Comparison of ENCODE assay signal across 8 cellular contexts in the genomic region with DNA sequence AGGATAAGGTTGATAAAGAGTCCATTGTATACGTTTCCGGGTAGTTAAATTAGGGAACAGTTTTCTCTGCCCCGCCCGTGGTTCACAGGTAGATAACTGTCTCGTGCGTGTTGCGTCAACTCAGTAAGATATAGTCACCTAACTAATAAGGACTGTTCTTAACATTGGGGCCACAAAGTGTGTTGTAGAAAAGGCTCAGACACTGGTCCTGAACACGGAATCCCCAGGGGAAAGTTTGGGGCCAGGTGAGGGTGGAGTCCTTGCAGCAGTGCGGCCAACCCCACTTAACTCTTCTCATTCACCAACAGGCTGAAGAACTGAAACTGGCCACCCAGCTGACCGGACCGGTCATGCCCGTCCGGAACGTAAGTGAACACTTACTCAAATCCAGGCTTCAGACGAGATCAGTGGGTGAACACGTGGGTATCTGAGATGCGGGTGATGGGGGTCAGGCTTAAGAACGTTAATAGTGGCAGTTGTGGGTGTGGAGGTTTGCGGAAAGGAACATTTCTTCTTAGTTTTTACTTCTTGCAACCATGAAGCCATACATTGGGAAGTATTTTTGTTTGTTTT. TPM values are rescaled to one million over a fixed set of nuclear protein-coding genes. Genes with fewer than 3 reads are reported as not detected.
DNase-seq lines count a peak whose midpoint lies in the region; ATAC-seq and TF ChIP-seq lines count a peak whose summit lies in the region.

No MANE protein-coding gene starts in this region.

- peak overlapping the region; percentile 91 for H3K4me3 Mint-ChIP-seq in activated CD8-positive, alpha-beta T cell treated with anti-CD3 and anti-CD28 coated beads for 36 hours

- peak overlapping the region; percentile 60 for H3K4me3 ChIP-seq in iPS-15b (ENCODE audit: low read depth, low read length)
- peak overlapping the region; percentile 70 to 91 (median 81) for H3K4me3 ChIP-seq in subcutaneous abdominal adipose tissue (ENCODE audit: low read depth in 1 of 5, low read length in 5 of 5)
- peak overlapping the region in 1 of 2 donors; percentile 76 for H3K4me3 ChIP-seq in tibial artery

- H3K9me3 Mint-ChIP-seq in activated CD8-positive, alpha-beta T cell treated with anti-CD3 and anti-CD28 coated beads for 36 hours: no peaks in the 10 kb centered on the region

- peak; percentile 10 for DNase-seq in activated naive CD4-positive, alpha-beta T cell treated with Interleukin-2 at 50 U/mL for 16 hours
- no peak for DNase-seq in activated naive CD4-positive, alpha-beta T cell treated with anti-CD3 and anti-CD28 coated beads, Interleukin-2, amount 50 U/mL, for 16 hours
- DNase-seq in activated CD8-positive, alpha-beta T cell treated with anti-CD3 and anti-CD28 coated beads for 36 hours: no peak
- DNase-seq in tibial artery: no peak

- H3K27me3 Mint-ChIP-seq in activated CD8-positive, alpha-beta T cell treated with anti-CD3 and anti-CD28 coated beads for 36 hours: no peaks in the 10 kb centered on the region

- no peaks in the 10 kb centered on the region for H3K27me3 ChIP-seq in iPS-15b (ENCODE audit: control insufficient read depth, insufficient read depth, low read length)
- no peaks in the 10 kb centered on the region for H3K27me3 ChIP-seq in subcutaneous abdominal adipose tissue (ENCODE audit: control insufficient read depth in 5 of 5, insufficient read depth in 4 of 5, low read length in 5 of 5)
- H3K27me3 ChIP-seq in tibial artery: no peaks in the 10 kb centered on the region

- H3K36me3 ChIP-seq in iPS-15b (ENCODE audit: control insufficient read depth, insufficient read depth, low read length) (peaks cover 41% of the 10 kb centered on the region), subcutaneous abdominal adipose tissue (ENCODE audit: control insufficient read depth in 5 of 5, insufficient read depth in 5 of 5, low read length in 5 of 5) (peaks cover 0 to 42% (median 36%) of the 10 kb centered on the region in 5 donors), tibial artery (peaks cover 33 to 48% (median 39%) of the 10 kb centered on the region in 3 donors)

- peak overlapping the region; percentile 90 for H3K27ac Mint-ChIP-seq in activated CD8-positive, alpha-beta T cell treated with anti-CD3 and anti-CD28 coated beads for 36 hours

- peaks cover 50% of the 10 kb centered on the region for H3K4me1 Mint-ChIP-seq in activated CD8-positive, alpha-beta T cell treated with anti-CD3 and anti-CD28 coated beads for 36 hours (ENCODE audit: low read depth)

- peaks cover 8% of the 10 kb centered on the region for H3K4me1 ChIP-seq in iPS-15b (ENCODE audit: control insufficient read depth, insufficient read depth, low read length)
- peaks cover 10 to 60% (median 45%) of the 10 kb centered on the region in 5 donors for H3K4me1 ChIP-seq in subcutaneous abdominal adipose tissue (ENCODE audit: control insufficient read depth in 5 of 5, insufficient read depth in 5 of 5, low read length in 5 of 5)
- H3K4me1 ChIP-seq in tibial artery: peaks cover 0 to 53% (median 33%) of the 10 kb centered on the region in 4 donors

- intact Hi-C loops in activated CD8-positive, alpha-beta T cell treated with anti-CD3 and anti-CD28 coated beads for 36 hours (cut with micrococcal nuclease): no loop called here
- intact Hi-C loops in tibial artery (cut with DNase I; ENCODE audit: low total_unique reads): no loop called here

- POLR2A ChIA-PET in activated CD8-positive, alpha-beta T cell treated with anti-CD3 and anti-CD28 coated beads for 36 hours (lab: Charles Lee): interaction anchor here (0.6 to 1.7 kb wide), 10 partner anchors 8 to 358 kb away, joined by 3 to 11 read pairs (median 4); a partner anchor contains a TSS

- no peak overlapping the region for H3K27ac ChIP-seq in subcutaneous abdominal adipose tissue (ENCODE audit: low read depth, low read length)
- H3K27ac ChIP-seq in tibial artery: peak overlapping the region in 1 of 2 donors; percentile 97

- H3K9me3 ChIP-seq in iPS-15b (ENCODE audit: control insufficient read depth, insufficient read depth, low read length): no peaks in the 10 kb centered on the region
- H3K9me3 ChIP-seq in subcutaneous abdominal adipose tissue (ENCODE audit: control insufficient read depth in 5 of 5, low read length in 5 of 5): no peaks in the 10 kb centered on the region
- H3K9me3 ChIP-seq in tibial artery: no peaks in the 10 kb centered on the region

- TF ChIP-seq CTCF in activated CD8-positive, alpha-beta T cell treated with anti-CD3 and anti-CD28 coated beads for 36 hours (IDR thresholded peaks at IDR 0.05): no peak
- no peak for TF ChIP-seq CTCF in tibial artery (IDR thresholded peaks at IDR 0.05)

- ATAC-seq in activated CD8-positive, alpha-beta T cell treated with anti-CD3 and anti-CD28 coated beads for 36 hours: no peak
- no peak for ATAC-seq in HG02571 (IDR thresholded peaks at IDR 0.05; ENCODE audit: unreplicated experiment)
- no peak for ATAC-seq in GM18517 (IDR thresholded peaks at IDR 0.05; ENCODE audit: unreplicated experiment)

- CTCF ChIA-PET in activated CD8-positive, alpha-beta T cell treated with anti-CD3 and anti-CD28 coated beads for 36 hours (lab: Charles Lee): no interaction called here

- H3K36me3 Mint-ChIP-seq in activated CD8-positive, alpha-beta T cell treated with anti-CD3 and anti-CD28 coated beads for 36 hours (ENCODE audit: low read depth): peaks cover 49% of the 10 kb centered on the region

- peak overlapping the region; percentile 84 for H3K9ac ChIP-seq in iPS-15b (ENCODE audit: low read depth, low read length)
- peak overlapping the region; percentile 68 to 98 (median 93) for H3K9ac ChIP-seq in subcutaneous abdominal adipose tissue (ENCODE audit: low read length in 5 of 5)

RNA-seq across cellular contexts. Expression of a gene that starts 1.6 kb away (rescaled TPM):
- 1,000 to 10,000 TPM; 3,056 to 3,151 TPM for total RNA-seq in activated CD8-positive, alpha-beta T cell treated with anti-CD3 and anti-CD28 coated beads for 36 hours

RNA-seq across cellular contexts. Expression of a gene that starts 13.4 kb away (rescaled TPM):
- total RNA-seq in activated CD8-positive, alpha-beta T cell treated with anti-CD3 and anti-CD28 coated beads for 36 hours: 1 to 10 TPM; 8.5 to 9.5 TPM

RNA-seq across cellular contexts. Expression of a gene that starts 51.3 kb away (rescaled TPM):
- not detected for total RNA-seq in activated CD8-positive, alpha-beta T cell treated with anti-CD3 and anti-CD28 coated beads for 36 hours

RNA-seq across cellular contexts. Expression of a gene that starts 53.9 kb away (rescaled TPM):
- total RNA-seq in activated CD8-positive, alpha-beta T cell treated with anti-CD3 and anti-CD28 coated beads for 36 hours: 10 to 100 TPM; 78.6 to 79.8 TPM
